Comparison of ENCODE assay signal across 7 cellular contexts in genomic region chr5:143405747-143406098, GRCh38. TPM values are rescaled to one million over a fixed set of nuclear protein-coding genes. Genes with fewer than 3 reads are reported as not detected.
DNase-seq lines count a peak whose midpoint lies in the region; ATAC-seq lines count a peak whose summit lies in the region.

No MANE protein-coding gene starts in this region.

- peaks cover 31% of the 10 kb centered on the region for H3K4me1 Mint-ChIP-seq in activated naive CD8-positive, alpha-beta T cell (ENCODE audit: low read depth)

- 80% methylated on average over 4 of the region's 4 CpGs for WGBS in HUES64

- peak overlapping the region; percentile 92 for H3K4me3 Mint-ChIP-seq in activated naive CD8-positive, alpha-beta T cell

- H3K9me3 ChIP-seq in HUES64 (ENCODE audit: insufficient read depth, low read depth, low read length) (no peaks in the 10 kb centered on the region), iPS-20b (ENCODE audit: insufficient read depth, low read depth, low read length) (no peaks in the 10 kb centered on the region), stomach smooth muscle (ENCODE audit: control insufficient read depth in 2 of 2, low read length in 2 of 2) (no peaks in the 10 kb centered on the region)

- no peaks in the 10 kb centered on the region for H3K9me3 Mint-ChIP-seq in activated naive CD8-positive, alpha-beta T cell (ENCODE audit: low read depth)

- intact Hi-C loops in left colon (cut with DNase I, micrococcal nuclease): loop anchor here in 1 of 2 donors (10.0 kb wide), 1 partner anchor 481 kb away; no protein-coding TSS in a partner anchor

- H3K27me3 Mint-ChIP-seq in activated naive CD8-positive, alpha-beta T cell: no peaks in the 10 kb centered on the region

- H3K36me3 ChIP-seq in HUES64 (ENCODE audit: insufficient read depth, low read length) (no peaks in the 10 kb centered on the region), iPS-20b (ENCODE audit: insufficient read depth, low read depth, low read length) (no peaks in the 10 kb centered on the region), stomach smooth muscle (ENCODE audit: control insufficient read depth in 2 of 2, insufficient read depth in 2 of 2, low read length in 2 of 2) (no peaks in the 10 kb centered on the region)

- peaks cover 37% of the 10 kb centered on the region for H3K27me3 ChIP-seq in HUES64 (ENCODE audit: insufficient read depth, low read length)
- peaks cover 27% of the 10 kb centered on the region for H3K27me3 ChIP-seq in iPS-20b (ENCODE audit: insufficient read depth, low read length)
- no peaks in the 10 kb centered on the region for H3K27me3 ChIP-seq in stomach smooth muscle (ENCODE audit: control insufficient read depth in 1 of 2, insufficient read depth in 2 of 2, low read length in 2 of 2)

- peaks cover 16% of the 10 kb centered on the region for H3K4me1 ChIP-seq in HUES64 (ENCODE audit: insufficient read depth, low read length)
- peaks cover 13% of the 10 kb centered on the region; the same call in 1 of the 2 replicates for H3K4me1 ChIP-seq in iPS-20b (ENCODE audit: insufficient read depth, low read length)
- no peaks in the 10 kb centered on the region for H3K4me1 ChIP-seq in stomach smooth muscle (ENCODE audit: control insufficient read depth, insufficient read depth, low read length)

- H3K9ac ChIP-seq in HUES64 (ENCODE audit: low read depth, low read length) (peak overlapping the region; percentile 90), iPS-20b (ENCODE audit: low read depth, low read length) (peak overlapping the region; percentile 80; the same call in 1 of the 2 replicates), stomach smooth muscle (ENCODE audit: low read length in 2 of 2) (peak overlapping the region; percentile 83 to 91)

- peak overlapping the region; percentile 99 for H3K27ac Mint-ChIP-seq in activated naive CD8-positive, alpha-beta T cell

- peak overlapping the region; percentile 93 for H3K4me3 ChIP-seq in HUES64 (ENCODE audit: low read length)
- peak overlapping the region; percentile 88 for H3K4me3 ChIP-seq in iPS-20b (ENCODE audit: low read length)
- peak overlapping the region; percentile 74 to 87 for H3K4me3 ChIP-seq in stomach smooth muscle (ENCODE audit: low read length in 2 of 2)

- ATAC-seq in HG02759 (IDR thresholded peaks at IDR 0.05; ENCODE audit: unreplicated experiment): no peak
- no peak for ATAC-seq in left colon

- DNase-seq in left colon: no peak
- no peak for DNase-seq in stimulated activated CD4-positive, alpha-beta T cell treated with anti-CD3 and anti-CD28 coated beads, Interleukin-2, amount 100 ng/mL, for 48 hours

- H3K36me3 Mint-ChIP-seq in activated naive CD8-positive, alpha-beta T cell: peaks cover 10% of the 10 kb centered on the region

- H3K27ac ChIP-seq in HUES64 (ENCODE audit: low read depth, low read length) (peak overlapping the region; percentile 96), iPS-20b (ENCODE audit: low read length) (no peak overlapping the region), stomach smooth muscle (ENCODE audit: low read length) (peak overlapping the region; percentile 98)

RNA-seq across cellular contexts. Expression of gene NR3C1, which starts 2.2 kb away (rescaled TPM):
- polyA plus RNA-seq in HUES64 (2013, experiment 1 of 2): 4.8 TPM
- 2.9 TPM for polyA plus RNA-seq in HUES64 (2013, experiment 2 of 2)
- 10 to 100 TPM; 19.9 to 26.3 TPM for total RNA-seq in left colon
